ENCODE assay signal across 20 cellular contexts in the genomic region with DNA sequence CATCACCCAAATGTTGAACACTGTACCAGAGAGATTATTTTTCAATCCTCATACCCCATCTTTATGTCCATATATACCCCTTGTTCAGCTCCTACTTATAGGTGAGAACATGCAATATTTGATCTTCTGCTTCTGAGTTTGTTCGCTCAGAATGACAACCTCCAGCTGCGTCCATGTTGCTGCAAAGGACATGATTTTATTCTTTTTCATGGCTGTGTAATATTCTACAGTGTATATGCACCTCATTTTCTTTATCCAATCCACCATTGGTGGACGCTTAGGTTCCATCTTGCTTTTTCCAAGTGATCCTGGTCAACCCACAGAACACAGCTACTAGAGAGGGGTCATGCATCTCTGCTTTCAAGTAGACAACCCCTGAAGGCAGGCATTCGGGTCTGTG.
DNase-seq lines count a peak whose midpoint lies in the region; ATAC-seq, FAIRE-seq and TF ChIP-seq lines count a peak whose summit lies in the region.
"Had no signal": no experiment of that assay in that cellular context is flagged by ENCODE, and none has a peak within 500 bp of the region (broad histone marks: within the 10 kb centered on the region; RNA-seq: fewer than 3 reads in every experiment).

No MANE protein-coding gene starts in this region.

- no peak overlapping the region for H3K4ac ChIP-seq in IMR-90 (ENCODE audit: low read depth, low read length)

- H2AFZ ChIP-seq in IMR-90 (replicated peaks; ENCODE audit: low read length, poor library complexity) (no peak overlapping the region), K562 (ENCODE audit: low read depth, low read length) (no peak overlapping the region)

- no peak overlapping the region for H3K18ac ChIP-seq in IMR-90 (ENCODE audit: low read depth, low read length)

- H3K79me2 ChIP-seq in K562 (ENCODE audit: control insufficient read depth, insufficient read depth, low read length) = no peaks in the 10 kb centered on the region

- CTCF ChIA-PET in HEK293 (lab: Yijun Ruan, JAX) = interaction anchor here (1.4 kb wide), 1 partner anchor 22 kb away, joined by 4 read pairs; no protein-coding TSS in a partner anchor
- CTCF ChIA-PET in IMR-90 (lab: Yijun Ruan, JAX) = interaction anchor here (0.5 kb wide), 1 partner anchor 387 kb away, joined by 3 read pairs; no protein-coding TSS in a partner anchor
- CTCF ChIA-PET in K562 (lab: Yijun Ruan, JAX; ENCODE audit: low intra/inter-chr PET ratio) = no interaction called here

- H3K4me1 ChIP-seq in HEK293 (ENCODE audit: control insufficient read depth, insufficient read depth, low read length) = no peaks in the 10 kb centered on the region; the same call in 1 of the 2 replicates
- H3K4me1 ChIP-seq in IMR-90 (ENCODE audit: control insufficient read depth, insufficient read depth, low read length) = peaks cover 10% of the 10 kb centered on the region
- peaks cover 0 to 3% of the 10 kb centered on the region in 2 experiments; a peak in 1 of 5 replicates for H3K4me1 ChIP-seq in K562 (replicated peaks in 1 of 2; ENCODE audit: control insufficient read depth in 2 of 2, insufficient read depth in 2 of 2, low read length in 2 of 2)
- H3K4me1 ChIP-seq: A549, Caco-2 had no signal

- WGBS in IMR-90 (ENCODE audit: extremely low coverage in 2 of 2, insufficient read length in 1 of 2), 2 experiments = 100% methylated on average over 1 of the region's 4 CpGs; no CpG with 5 or more reads in 1 of the 2 experiments
- WGBS in K562 (ENCODE audit: insufficient coverage, low coverage, missing lambda C conversion rate) = 1% methylated on average over 4 of the region's 4 CpGs

- H3K4me3 ChIP-seq in HEK293 (ENCODE audit: low read depth, low read length) (no peak overlapping the region), IMR-90 (ENCODE audit: insufficient read depth, low read depth, low read length) (no peak overlapping the region), K562 (no peak overlapping the region)
- H3K4me3 ChIP-seq: A549; BLaER1 treated with 17β-estradiol and CSF1 and Interleukin-3, amounts not matched to agents 10 nM and 100 nM had no signal

- H3K14ac ChIP-seq in IMR-90 (replicated peaks; ENCODE audit: low read depth, low read length) = no peak overlapping the region

- H3K56ac ChIP-seq in IMR-90 (ENCODE audit: extremely low read depth, insufficient read depth, low read length) = no peak overlapping the region

- TF ChIP-seq CTCF in HEK293 (tag by site-specific recombination; IDR thresholded peaks at IDR 0.05) (no peak), IMR-90 (conservative IDR thresholded peaks at IDR 0.05; ENCODE audit: low read depth, low read length) (no peak), K562 (IDR thresholded peaks at IDR 0.05 in 2 of 3, conservative IDR thresholded peaks at IDR 0.05 in 1 of 3; ENCODE audit: insufficient read depth in 2 of 3, low read depth in 1 of 3, low read length in 3 of 3) (no peak)

- no peak for FAIRE-seq in K562 (lab: Jason Lieb, UNC)
- FAIRE-seq: A549, D721Med, G401.6, GM12891, GM19239 had no signal

- H3K79me1 ChIP-seq in IMR-90 (ENCODE audit: low read depth in 1 of 2, low read length in 2 of 2) = 0 out of 4 replicates have a peak, but pooled peaks cover 0 to 3% of the 10 kb centered on the region in 2 experiments

- BruUV-seq in IMR-90 (replicated peaks; lab: Mats Ljungman, UMichigan) = no TSS peak
- BruUV-seq in K562 (replicated peaks; lab: Mats Ljungman, UMichigan) = no TSS peak

- H3K9ac ChIP-seq in IMR-90 (ENCODE audit: low read depth, low read length) (no peak overlapping the region), K562 (ENCODE audit: insufficient read depth in 1 of 2, low read depth in 2 of 2, low read length in 2 of 2) (no peak overlapping the region)
- H3K9ac ChIP-seq: BLaER1 treated with 17β-estradiol and CSF1 and Interleukin-3, amounts not matched to agents 10 nM and 100 nM had no signal

- no peak overlapping the region for H2BK120ac ChIP-seq in IMR-90 (ENCODE audit: low read depth, low read length)

- DNase-seq in IMR-90 (no peak), K562 (ENCODE audit: extremely low read depth in 1 of 4, low spot score in 3 of 4) (no peak), NCI-H82 (lab: John Stamatoyannopoulos, UW) (no peak)
- DNase-seq: AML-193; Caco-2; Calu3; CD4-positive, alpha-beta T cell; CD8-positive, alpha-beta T cell; DMS79 treated with DMSO at 0.1 percent for 48 hours; GF-D8 had no signal

- no peak for TF ChIP-seq EP300 in K562 (IDR thresholded peaks at IDR 0.05; ENCODE audit: low read length)

- H3K36me3 ChIP-seq in HEK293 (ENCODE audit: control insufficient read depth in 2 of 2, insufficient read depth in 1 of 2, low read length in 2 of 2) (no peaks in the 10 kb centered on the region), IMR-90 (ENCODE audit: control insufficient read depth, insufficient read depth, low read length) (no peaks in the 10 kb centered on the region), K562 (ENCODE audit: control insufficient read depth, insufficient read depth, low read length) (no peaks in the 10 kb centered on the region)
- H3K36me3 ChIP-seq: BLaER1 treated with 17β-estradiol and CSF1 and Interleukin-3, amounts not matched to agents 10 nM and 100 nM had no signal

- no peak overlapping the region for H4K5ac ChIP-seq in IMR-90 (ENCODE audit: low read depth, low read length)

- 0 out of 2 replicates have a peak overlapping the region, but pooled peaks have one; percentile 46 for H2BK20ac ChIP-seq in IMR-90 (ENCODE audit: low read depth, low read length)

- H3K23ac ChIP-seq in IMR-90 (ENCODE audit: low read depth, low read length) = no peak overlapping the region

- H3K9me1 ChIP-seq in IMR-90 (ENCODE audit: insufficient read depth, low read length) (peaks cover 9% of the 10 kb centered on the region), K562 (ENCODE audit: control insufficient read depth, insufficient read depth, low read length) (no peaks in the 10 kb centered on the region)

- no peak overlapping the region for H4K91ac ChIP-seq in IMR-90 (ENCODE audit: insufficient read depth, low read depth, low read length)

- in situ Hi-C loops in IMR-90 (cut with MboI; ENCODE audit: low sequenced_read_pairs) (no loop called here), K562 (cut with MboI) (no loop called here)

- no peaks in the 10 kb centered on the region for H4K20me1 ChIP-seq in IMR-90 (ENCODE audit: insufficient read depth, low read length)
- H4K20me1 ChIP-seq in K562 (replicated peaks; ENCODE audit: control insufficient read depth, insufficient read depth, low read length) = no peaks in the 10 kb centered on the region
- H4K20me1 ChIP-seq: BLaER1 treated with 17β-estradiol and CSF1 and Interleukin-3, amounts not matched to agents 10 nM and 100 nM had no signal

- intact Hi-C loops in IMR-90 (cut with micrococcal nuclease) = no loop called here
- intact Hi-C loops in K562 (cut with micrococcal nuclease) = no loop called here

- TF ChIP-seq POLR2A in IMR-90 (IDR thresholded peaks at IDR 0.05; ENCODE audit: low read depth, low read length) (no peak), K562 (conservative IDR thresholded peaks at IDR 0.05) (no peak)

- ATAC-seq in IMR-90 (ENCODE audit: low read depth) (no peak), K562 (no peak), GM21423 (IDR thresholded peaks at IDR 0.05; ENCODE audit: unreplicated experiment) (no peak)
- ATAC-seq: A549; CD8-positive, alpha-beta T cell had no signal

- no peak overlapping the region for H2BK5ac ChIP-seq in IMR-90 (ENCODE audit: low read depth, low read length, poor library complexity, severe bottlenecking)

- no peak overlapping the region for H3K27ac ChIP-seq in HEK293 (ENCODE audit: extremely low read depth, low read depth, low read length)
- no peak overlapping the region for H3K27ac ChIP-seq in IMR-90 (ENCODE audit: insufficient read depth, low read length)
- H3K27ac ChIP-seq in K562 (ENCODE audit: extremely low read depth, low read depth, low read length) = no peak overlapping the region
- H3K27ac ChIP-seq: 22Rv1; A549; BLaER1 treated with 17β-estradiol and CSF1 and Interleukin-3, amounts not matched to agents 10 nM and 100 nM; C4-2B had no signal

- no peak overlapping the region for H2AK9ac ChIP-seq in IMR-90 (replicated peaks; ENCODE audit: low read depth, low read length, poor library complexity)

- H4K8ac ChIP-seq in IMR-90 (ENCODE audit: low read depth in 2 of 2, low read length in 2 of 2) = no peak overlapping the region

- TF ChIP-seq RAD21 in IMR-90 (IDR thresholded peaks at IDR 0.05; ENCODE audit: low read length) (no peak), K562 (CRISPR knock-in tag; conservative IDR thresholded peaks at IDR 0.05 in 1 of 2, IDR thresholded peaks at IDR 0.05 in 1 of 2) (no peak)

- H2AK5ac ChIP-seq in IMR-90 (ENCODE audit: low read depth, low read length) = peak overlapping the region; percentile 51

- H3K4me2 ChIP-seq in IMR-90 (ENCODE audit: low read depth, low read length) (no peak overlapping the region), K562 (ENCODE audit: insufficient read depth, low read length) (no peak overlapping the region)
- H3K4me2 ChIP-seq: A549; BLaER1 treated with 17β-estradiol and CSF1 and Interleukin-3, amounts not matched to agents 10 nM and 100 nM had no signal

- no peaks in the 10 kb centered on the region for H3K9me3 ChIP-seq in HEK293 (ENCODE audit: control insufficient read depth, insufficient read depth, low read depth, low read length)
- H3K9me3 ChIP-seq in IMR-90 (ENCODE audit: control insufficient read depth, insufficient read depth, low read length) = peaks cover 4% of the 10 kb centered on the region
- no peaks in the 10 kb centered on the region for H3K9me3 ChIP-seq in K562 (replicated peaks; ENCODE audit: control insufficient read depth, insufficient read depth, low read depth, low read length)
- H3K9me3 ChIP-seq: Caco-2 had no signal

- dilution Hi-C loops in IMR-90 (cut with HindIII; ENCODE audit: low sequenced_read_pairs, unreplicated experiment) = no loop called here

- POLR2A ChIA-PET in HEK293 (lab: Yijun Ruan, JAX) = no interaction called here
- POLR2A ChIA-PET in IMR-90 (lab: Charles Lee; ENCODE audit: unreplicated experiment) = no interaction called here
- POLR2A ChIA-PET in K562 (lab: Yijun Ruan, JAX) = no interaction called here

- H3K27me3 ChIP-seq in IMR-90 (ENCODE audit: control insufficient read depth, insufficient read depth, low read length) (peaks cover 4% of the 10 kb centered on the region; the same call in 1 of the 2 replicates), K562 (ENCODE audit: control insufficient read depth in 2 of 2, insufficient read depth in 2 of 2, low read length in 2 of 2) (peaks cover 7 to 73% of the 10 kb centered on the region in 2 experiments; a peak in 4 of 5 replicates)
- H3K27me3 ChIP-seq: BLaER1 treated with 17β-estradiol and CSF1 and Interleukin-3, amounts not matched to agents 10 nM and 100 nM had no signal

- 0 out of 3 replicates have a peak overlapping the region, but pooled peaks have one; percentile 22 for H2BK15ac ChIP-seq in IMR-90 (ENCODE audit: low read depth, low read length)

TF ChIP-seq in HEK293, 187 proteins besides CTCF, POLR2A, EP300 and RAD21 (continues in another document):
- TF ChIP-seq ZNF146 (tag by site-specific recombination; IDR thresholded peaks at IDR 0.05) (peak; percentile 88), ZNF664 (tag by site-specific recombination; IDR thresholded peaks at IDR 0.05) (no peak)

TF ChIP-seq in IMR-90, 13 proteins besides CTCF, POLR2A, EP300 and RAD21 (continues in another document):
- no peak for TF ChIP-seq MAZ (IDR thresholded peaks at IDR 0.05; ENCODE audit: borderline replicate concordance, low read depth, low read length)

TF ChIP-seq in K562, 482 proteins besides CTCF, POLR2A, EP300 and RAD21 (continues in another document):
- peak; percentile 89 for TF ChIP-seq ZNF146 (CRISPR knock-in tag; IDR thresholded peaks at IDR 0.05; ENCODE audit: unreplicated experiment)
